In genomic region chr2:47499093-47499492, GRCh38 we compare ENCODE assay signal across 37 cellular contexts.
"Had no signal": no experiment of that assay in that cellular context is flagged by ENCODE, and none has a peak within 500 bp of the region (broad histone marks: within the 10 kb centered on the region; RNA-seq: fewer than 3 reads in every experiment).

No MANE protein-coding gene starts in this region.

- H3K27ac ChIP-seq: brain microvascular endothelial cell, cardiac muscle cell, Peyer's patch, SJSA1, VCaP had no signal

- H3K36me3 ChIP-seq: brain microvascular endothelial cell, cardiac muscle cell, Peyer's patch, SJSA1 had no signal

- H3K27me3 ChIP-seq: brain microvascular endothelial cell, cardiac muscle cell, Peyer's patch, SJSA1 had no signal

- H3K27ac Mint-ChIP-seq: activated B cell treated with CpG ODN at 0.5 μM for 24 hours; activated CD4-positive, alpha-beta memory T cell treated with anti-CD3 and anti-CD28 coated beads, Interleukin-2, amount 10 ng/mL, durations not matched to agents 7 days and 5 days; activated CD8-positive, alpha-beta memory T cell treated with anti-CD3 and anti-CD28 coated beads, Interleukin-2, amount 10 ng/mL, durations not matched to agents 7 days and 5 days; activated naive CD4-positive, alpha-beta T cell treated with anti-CD3 and anti-CD28 coated beads, Interleukin-2, amount 10 ng/mL, durations not matched to agents 7 days and 5 days; activated naive CD8-positive, alpha-beta T cell treated with anti-CD3 and anti-CD28 coated beads for 36 hours had no signal

- H3K4me3 Mint-ChIP-seq: activated B cell treated with CpG ODN at 0.5 μM for 24 hours; activated CD4-positive, alpha-beta memory T cell treated with anti-CD3 and anti-CD28 coated beads, Interleukin-2, amount 10 ng/mL, durations not matched to agents 7 days and 5 days; activated CD8-positive, alpha-beta memory T cell treated with anti-CD3 and anti-CD28 coated beads, Interleukin-2, amount 10 ng/mL, durations not matched to agents 7 days and 5 days; activated naive CD4-positive, alpha-beta T cell treated with anti-CD3 and anti-CD28 coated beads, Interleukin-2, amount 10 ng/mL, durations not matched to agents 7 days and 5 days; activated naive CD8-positive, alpha-beta T cell treated with anti-CD3 and anti-CD28 coated beads for 36 hours; central memory CD8-positive, alpha-beta T cell had no signal

- H3K9me2 ChIP-seq: SK-N-SH had no signal

- H3K27me3 Mint-ChIP-seq: activated B cell treated with CpG ODN at 0.5 μM for 24 hours; activated CD4-positive, alpha-beta memory T cell treated with anti-CD3 and anti-CD28 coated beads, Interleukin-2, amount 10 ng/mL, durations not matched to agents 7 days and 5 days; activated CD8-positive, alpha-beta memory T cell treated with anti-CD3 and anti-CD28 coated beads, Interleukin-2, amount 10 ng/mL, durations not matched to agents 7 days and 5 days; activated naive CD8-positive, alpha-beta T cell treated with anti-CD3 and anti-CD28 coated beads for 36 hours had no signal

- DNase-seq: activated B cell treated with CpG ODN at 0.5 μM for 24 hours; activated CD4-positive, alpha-beta memory T cell treated with anti-CD3 and anti-CD28 coated beads, Interleukin-2, amount 10 ng/mL, durations not matched to agents 7 days and 5 days; activated CD4-positive, alpha-beta T cell treated with anti-CD3 and anti-CD28 coated beads for 4 hours; activated CD4-positive, CD25-positive, alpha-beta regulatory T cell treated with anti-CD3 and anti-CD28 coated beads, Interleukin-2, amount 50 U/mL, for 72 hours; activated CD8-positive, alpha-beta memory T cell treated with anti-CD3 and anti-CD28 coated beads for 24 hours; activated CD8-positive, alpha-beta memory T cell treated with anti-CD3 and anti-CD28 coated beads, Interleukin-2, amount 10 ng/mL, durations not matched to agents 7 days and 5 days; activated CD8-positive, alpha-beta memory T cell treated with anti-CD3 and anti-CD28 coated beads, Interleukin-2, amount 50 U/mL, for 48 hours; activated effector memory CD4-positive, alpha-beta T cell treated with Interleukin-2 at 50 U/mL for 16 hours; activated naive CD4-positive, alpha-beta T cell treated with anti-CD3 and anti-CD28 coated beads, Interleukin-2, amount 10 ng/mL, durations not matched to agents 7 days and 5 days; activated naive CD8-positive, alpha-beta T cell treated with anti-CD3 and anti-CD28 coated beads for 36 hours; activated T-cell treated with anti-CD3 and anti-CD28 coated beads, Interleukin-2, amount 50 U/mL, for 48 hours; amniotic stem cell; aorta; brain microvascular endothelial cell; Kasumi-1; KG1; MM.1S; NCI-H1092 treated with DMSO at 0.1 percent for 48 hours; NCI-H1417; NCI-H146; NCI-H187; NCI-H2081; NCI-H345; NCI-H524 treated with DMSO at 0.1 percent for 48 hours; NK-92 treated with Interleukin-12 subunit alpha and Interleukin-12 subunit beta, amount 100 ng/mL, for 24 hours; PC-3; Peyer's patch; SHP77 treated with DMSO at 0.1 percent for 48 hours; SK-N-SH; SW 1271; T-helper 1 cell; T-helper 2 cell; T-helper 9 cell had no signal

- H3K9me3 ChIP-seq: SK-N-SH had no signal

- H3K4me3 ChIP-seq: cardiac muscle cell, Peyer's patch, SJSA1 had no signal

- H3K4me2 ChIP-seq: SK-N-SH had no signal

- H3K9me3 Mint-ChIP-seq: central memory CD8-positive, alpha-beta T cell had no signal

- H3K9ac ChIP-seq: SK-N-SH had no signal
